ENCODE assay signal across 8 cellular contexts in the genomic region with DNA sequence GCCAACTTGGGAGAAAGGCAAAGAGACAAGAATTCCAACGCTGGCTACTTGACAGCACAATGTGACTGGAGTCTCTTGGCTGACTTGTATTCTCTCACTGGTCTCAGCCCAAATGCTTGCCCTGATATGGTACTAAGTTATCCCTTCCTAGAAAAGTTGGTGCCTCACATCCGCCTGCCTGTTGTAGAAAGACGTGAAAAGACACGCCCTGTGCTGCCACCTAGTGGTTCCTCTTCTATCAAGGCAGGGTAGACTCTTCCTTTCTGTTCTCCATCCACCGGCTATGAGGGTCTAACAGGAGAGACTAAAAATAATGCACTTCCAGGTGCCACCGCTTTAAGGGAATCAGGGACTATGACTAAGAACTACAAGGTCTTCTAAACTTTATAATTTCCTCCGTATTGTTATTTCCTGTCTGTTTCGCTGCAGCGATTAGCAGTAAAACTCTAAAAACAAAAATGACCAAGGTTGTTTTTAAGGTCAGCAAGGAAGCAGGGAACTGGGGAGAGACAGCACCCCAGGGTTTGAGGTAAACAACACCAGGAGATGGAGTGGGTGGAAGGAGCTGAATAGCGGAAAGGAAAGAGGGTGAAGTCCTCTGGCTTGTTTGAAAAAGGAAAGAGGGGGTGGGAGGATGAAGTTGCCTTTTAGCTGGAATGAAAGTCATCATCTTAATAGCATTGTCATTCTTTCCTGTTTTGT.
DNase-seq lines count a peak whose midpoint lies in the region; ATAC-seq, FAIRE-seq and TF ChIP-seq lines count a peak whose summit lies in the region.

No MANE protein-coding gene starts in this region.

- TF ChIP-seq CTCF in Caco-2 (IDR thresholded peaks at IDR 0.05; ENCODE audit: insufficient read depth in 1 of 2, low read depth in 1 of 2, low read length in 1 of 2, severe bottlenecking in 1 of 2, unreplicated experiment in 1 of 2) (peak; percentile 82 to 90), heart left ventricle (IDR thresholded peaks at IDR 0.05) (peak; percentile 77 to 95 (median 87))

- CTCF ChIA-PET in Caco-2 (lab: Charles Lee) = interaction anchor here (0.7 to 5.1 kb wide), 4 partner anchors 16 to 130 kb away, joined by 4 to 29 read pairs (median 12); no protein-coding TSS in a partner anchor

- H3K27ac ChIP-seq in heart left ventricle = peak overlapping the region; percentile 25 to 89 (median 73)

- DNase-seq in Caco-2 = peak; percentile 87 to 89
- peak; percentile 80 for DNase-seq in H54 (ENCODE audit: insufficient read length, low spot score)
- peak; percentile 77 for DNase-seq in NCI-H146 treated with DMSO at 0.1 percent for 48 hours (lab: John Stamatoyannopoulos, UW; ENCODE audit: unreplicated experiment)
- peak; percentile 77 for DNase-seq in T follicular helper cell (ENCODE audit: low read depth)
- peak; percentile 97 for DNase-seq in adipocyte (ENCODE audit: low read depth)
- DNase-seq in heart left ventricle = peak; percentile 79 to 95 (median 91)
- peak; percentile 95 for DNase-seq in pulmonary artery endothelial cell (ENCODE audit: low read depth, low spot score)
- peak; percentile 93 for DNase-seq in ureter (ENCODE audit: low spot score)

- H3K9me3 Mint-ChIP-seq in Caco-2 (ENCODE audit: unreplicated experiment) = no peaks in the 10 kb centered on the region

- BruUV-seq in Caco-2 (replicated peaks; lab: Mats Ljungman, UMichigan) = no TSS peak

- peak; percentile 89 for FAIRE-seq in H54 (lab: Jason Lieb, UNC)

- peak overlapping the region; percentile 60 for H3K9ac ChIP-seq in adipocyte (ENCODE audit: low read length)

- H3K27ac Mint-ChIP-seq in Caco-2 (ENCODE audit: unreplicated experiment) = no peak overlapping the region

- H3K9me3 ChIP-seq in Caco-2 (no peaks in the 10 kb centered on the region), adipocyte (ENCODE audit: control insufficient read depth, low read length) (no peaks in the 10 kb centered on the region), heart left ventricle (no peaks in the 10 kb centered on the region)

- H3K4me1 Mint-ChIP-seq in Caco-2 (ENCODE audit: low read depth, unreplicated experiment) = peaks cover 7% of the 10 kb centered on the region

- H3K36me3 Mint-ChIP-seq in Caco-2 (ENCODE audit: insufficient read depth, unreplicated experiment) = no peaks in the 10 kb centered on the region

- POLR2A ChIA-PET in Caco-2 (lab: Charles Lee) = no interaction called here

- TF ChIP-seq POLR2A in H54 (IDR thresholded peaks at IDR 0.05; ENCODE audit: low read depth, low read length) = no peak
- no peak for TF ChIP-seq POLR2A in heart left ventricle (IDR thresholded peaks at IDR 0.05)

- intact Hi-C loops in Caco-2 (cut with micrococcal nuclease; ENCODE audit: unreplicated experiment) = loop anchor here (1.0 to 2.0 kb wide), 4 partner anchors 74 to 220 kb away; a partner anchor contains a TSS
- intact Hi-C loops in heart left ventricle (cut with DNase I) = loop anchor here (1.0 to 5.0 kb wide), 9 partner anchors 74 to 219 kb away; a partner anchor contains a TSS

- H3K4me3 ChIP-seq in Caco-2 (ENCODE audit: low read depth, low read length) (no peak overlapping the region), adipocyte (ENCODE audit: low read length) (peak overlapping the region; percentile 7), heart left ventricle (peak overlapping the region in 4 of 12 donors; percentile 6 to 31 (median 17))

- H3K4me3 Mint-ChIP-seq in Caco-2 (ENCODE audit: unreplicated experiment) = no peak overlapping the region

- no peaks in the 10 kb centered on the region for H3K27me3 Mint-ChIP-seq in Caco-2 (ENCODE audit: insufficient read depth, unreplicated experiment)

- H3K36me3 ChIP-seq in Caco-2 (ENCODE audit: control insufficient read depth, insufficient read depth, low read length) (no peaks in the 10 kb centered on the region), adipocyte (ENCODE audit: control insufficient read depth, insufficient read depth, low read length, severe bottlenecking) (no peaks in the 10 kb centered on the region), heart left ventricle (no peaks in the 10 kb centered on the region)

- H3K27me3 ChIP-seq in Caco-2 (replicated peaks; ENCODE audit: control insufficient read depth, insufficient read depth, low read length) (no peaks in the 10 kb centered on the region), adipocyte (replicated peaks; ENCODE audit: control insufficient read depth, insufficient read depth, low read length) (no peaks in the 10 kb centered on the region), heart left ventricle (no peaks in the 10 kb centered on the region)

- H3K4me1 ChIP-seq in Caco-2 = no peaks in the 10 kb centered on the region
- peaks cover 25% of the 10 kb centered on the region for H3K4me1 ChIP-seq in adipocyte (ENCODE audit: control insufficient read depth, insufficient read depth, low read length)
- peaks cover 0 to 57% (median 30%) of the 10 kb centered on the region in 12 donors for H3K4me1 ChIP-seq in heart left ventricle

- ATAC-seq in heart left ventricle = peak; percentile 86 to 96 (median 92)

- 5 to 8% (median 6%) methylated on average over 10 of the region's 10 CpGs for WGBS in heart left ventricle, 4 donors
